6 cellular contexts compared by ENCODE assay signal in genomic region chr16:5088086-5088790, GRCh38. TPM values are rescaled to one million over a fixed set of nuclear protein-coding genes. Genes with fewer than 3 reads are reported as not detected.
"Had no signal": no experiment of that assay in that cellular context is flagged by ENCODE, and none has a peak within 500 bp of the region (broad histone marks: within the 10 kb centered on the region; RNA-seq: fewer than 3 reads in every experiment).

No MANE protein-coding gene starts in this region.

RNA-seq across cellular contexts. Expression of gene C16orf89, which starts 22.5 kb away (rescaled TPM):
- total RNA-seq: left lobe of liver, lung microvascular endothelial cell, mammary epithelial cell, mononuclear cell had no signal
- polyA plus RNA-seq: immature natural killer cell, keratinocyte, mammary epithelial cell had no signal
